ENCODE assay signal across 13 cellular contexts in genomic region chr18:3269241-3269640, GRCh38. TPM values are rescaled to one million over a fixed set of nuclear protein-coding genes. Genes with fewer than 3 reads are reported as not detected.
DNase-seq lines count a peak whose midpoint lies in the region; ATAC-seq and TF ChIP-seq lines count a peak whose summit lies in the region.
"Had no signal": no experiment of that assay in that cellular context is flagged by ENCODE, and none has a peak within 500 bp of the region (broad histone marks: within the 10 kb centered on the region; RNA-seq: fewer than 3 reads in every experiment).

No MANE protein-coding gene starts in this region.

- CTCF ChIA-PET in activated CD4-positive, alpha-beta T cell treated with anti-CD3 and anti-CD28 coated beads for 36 hours (lab: Charles Lee) = interaction anchor here (0.6 to 1.4 kb wide), 2 partner anchors 28 to 29 kb away, joined by 3 to 4 read pairs; no protein-coding TSS in a partner anchor

- H3K4me3 Mint-ChIP-seq in activated CD4-positive, alpha-beta T cell treated with anti-CD3 and anti-CD28 coated beads for 36 hours = no peak overlapping the region
- no peak overlapping the region for H3K4me3 Mint-ChIP-seq in chondrocyte (ENCODE audit: unreplicated experiment)

- no peaks in the 10 kb centered on the region for H3K27me3 Mint-ChIP-seq in activated CD4-positive, alpha-beta T cell treated with anti-CD3 and anti-CD28 coated beads for 36 hours
- no peaks in the 10 kb centered on the region for H3K27me3 Mint-ChIP-seq in chondrocyte (ENCODE audit: low read depth)

- TF ChIP-seq CTCF in chondrocyte (IDR thresholded peaks at IDR 0.05) = no peak

- peaks cover 79% of the 10 kb centered on the region for H3K4me1 Mint-ChIP-seq in activated CD4-positive, alpha-beta T cell treated with anti-CD3 and anti-CD28 coated beads for 36 hours
- H3K4me1 Mint-ChIP-seq in chondrocyte (ENCODE audit: low read depth) = peaks cover 83% of the 10 kb centered on the region

- peaks cover 40% of the 10 kb centered on the region for H3K36me3 Mint-ChIP-seq in activated CD4-positive, alpha-beta T cell treated with anti-CD3 and anti-CD28 coated beads for 36 hours (ENCODE audit: low read depth)
- peaks cover 7% of the 10 kb centered on the region for H3K36me3 Mint-ChIP-seq in chondrocyte (ENCODE audit: low read depth)

- no peak for DNase-seq in activated CD4-positive, alpha-beta T cell treated with anti-CD3 and anti-CD28 coated beads for 36 hours
- no peak for DNase-seq in activated CD4-positive, alpha-beta T cell treated with anti-CD3 and anti-CD28 coated beads for 4 hours
- DNase-seq in NOMO-1 treated with dmso at 0.1 percent for 144 hours (lab: John Stamatoyannopoulos, UW; ENCODE audit: unreplicated experiment) (peak; percentile 25), chondrocyte (ENCODE audit: low spot score) (no peak), sciatic nerve (ENCODE audit: low spot score) (no peak), NCI-H2081 (lab: John Stamatoyannopoulos, UW) (no peak), NCI-H1436 (lab: John Stamatoyannopoulos, UW) (no peak)
- DNase-seq: H7, NCI-H510A treated with DMSO at 0.1 percent for 48 hours, posterior cingulate gyrus, upper lobe of left lung had no signal

- peak overlapping the region; percentile 77 for H3K27ac Mint-ChIP-seq in activated CD4-positive, alpha-beta T cell treated with anti-CD3 and anti-CD28 coated beads for 36 hours
- H3K27ac Mint-ChIP-seq in chondrocyte (ENCODE audit: unreplicated experiment) = peak overlapping the region; percentile 74

- ATAC-seq in activated CD4-positive, alpha-beta T cell treated with anti-CD3 and anti-CD28 coated beads for 36 hours = no peak
- ATAC-seq in sciatic nerve (peak; percentile 44), GM18498 (IDR thresholded peaks at IDR 0.05; ENCODE audit: unreplicated experiment) (no peak)

- POLR2A ChIA-PET in activated CD4-positive, alpha-beta T cell treated with anti-CD3 and anti-CD28 coated beads for 36 hours (lab: Charles Lee) = no interaction called here

- no peaks in the 10 kb centered on the region for H3K9me3 Mint-ChIP-seq in activated CD4-positive, alpha-beta T cell treated with anti-CD3 and anti-CD28 coated beads for 36 hours (ENCODE audit: low read depth)
- no peaks in the 10 kb centered on the region for H3K9me3 Mint-ChIP-seq in chondrocyte (ENCODE audit: low read depth)

- intact Hi-C loops in activated CD4-positive, alpha-beta T cell treated with anti-CD3 and anti-CD28 coated beads for 36 hours (cut with DNase I, micrococcal nuclease) = no loop called here
- intact Hi-C loops in sciatic nerve (cut with DNase I) = no loop called here

RNA-seq across cellular contexts. Expression of gene MYL12B, which starts 7.3 kb away (rescaled TPM):
- total RNA-seq in activated CD4-positive, alpha-beta T cell treated with anti-CD3 and anti-CD28 coated beads for 36 hours = 100 to 1,000 TPM; 282 to 301 TPM
- total RNA-seq in chondrocyte = 241 to 327 TPM (median 323 TPM) in 3 replicates
- 275 TPM for total RNA-seq in sciatic nerve

RNA-seq across cellular contexts. Expression of gene MYL12A, which starts 21.6 kb away (rescaled TPM):
- 100 to 1,000 TPM; 451 to 485 TPM for total RNA-seq in activated CD4-positive, alpha-beta T cell treated with anti-CD3 and anti-CD28 coated beads for 36 hours
- total RNA-seq in chondrocyte (426 to 647 TPM (median 621 TPM) in 3 replicates), sciatic nerve (358 TPM)

RNA-seq across cellular contexts. Expression of gene MYOM1, which starts 49.5 kb away (rescaled TPM):
- total RNA-seq in activated CD4-positive, alpha-beta T cell treated with anti-CD3 and anti-CD28 coated beads for 36 hours = under 1 TPM; 0.89 to 0.95 TPM
- total RNA-seq in chondrocyte (1.2 to 1.5 TPM (median 1.5 TPM) in 3 replicates), sciatic nerve (19.9 TPM)
- total RNA-seq: A172 had no signal
